ENCODE assay signal across 8 cellular contexts in genomic region chr17:2266045-2266864, GRCh38. TPM values are rescaled to one million over a fixed set of nuclear protein-coding genes. Genes with fewer than 3 reads are reported as not detected.
DNase-seq lines count a peak whose midpoint lies in the region; ATAC-seq and TF ChIP-seq lines count a peak whose summit lies in the region.

No MANE protein-coding gene starts in this region.

- peaks cover 4% of the 10 kb centered on the region in 2 donors for H3K36me3 ChIP-seq in esophagus (ENCODE audit: control insufficient read depth in 2 of 2, insufficient read depth in 2 of 2, low read length in 1 of 2)

- no peaks in the 10 kb centered on the region for H3K9me3 ChIP-seq in esophagus (ENCODE audit: control insufficient read depth in 2 of 2, insufficient read depth in 1 of 2, low read depth in 1 of 2, low read length in 1 of 2)

- peak; percentile 78 for DNase-seq in activated CD4-positive, alpha-beta T cell treated with anti-CD3 and anti-CD28 coated beads for 1 hour
- peak; percentile 80 to 92 for DNase-seq in stimulated activated CD8-positive, alpha-beta memory T cell treated with anti-CD3 and anti-CD28 coated beads, Interleukin-7, amount 100 ng/mL, for 4 hours (ENCODE audit: low read depth in 2 of 2)
- DNase-seq in NCI-H1436 (lab: John Stamatoyannopoulos, UW), result no peak
- DNase-seq in SW480 (ENCODE audit: low spot score), result no peak
- DNase-seq in NCI-H2029 (lab: John Stamatoyannopoulos, UW), result no peak

- peak; percentile 20 for TF ChIP-seq POLR2A in GM18526 (IDR thresholded peaks at IDR 0.05; ENCODE audit: extremely low read depth, insufficient read length)

- 67 to 74% methylated on average over 13 of the region's 13 CpGs for WGBS in esophagus, 2 donors

- H3K4me1 ChIP-seq in esophagus (ENCODE audit: control insufficient read depth in 2 of 2, insufficient read depth in 2 of 2, low read length in 1 of 2), result no peaks in the 10 kb centered on the region

- H3K4me3 ChIP-seq in esophagus (ENCODE audit: low read depth in 1 of 2, low read length in 2 of 2), result no peak overlapping the region

- no peaks in the 10 kb centered on the region for H3K27me3 ChIP-seq in esophagus (ENCODE audit: control insufficient read depth in 1 of 2, insufficient read depth in 2 of 2, low read length in 2 of 2)

- peak overlapping the region; percentile 19 to 65 for H3K27ac ChIP-seq in esophagus (ENCODE audit: low read depth in 2 of 2, low read length in 1 of 2)

- peak; percentile 57 for ATAC-seq in HG03039 (IDR thresholded peaks at IDR 0.05; ENCODE audit: unreplicated experiment)

RNA-seq across cellular contexts. Expression of gene SMG6, which starts 37.3 kb away (rescaled TPM):
- 10 to 100 TPM; 14.0 to 16.7 TPM for polyA plus RNA-seq in esophagus

RNA-seq across cellular contexts. Expression of gene SRR, which starts 37.5 kb away (rescaled TPM):
- 1 to 10 TPM; 2.1 to 4.5 TPM for polyA plus RNA-seq in esophagus

Comparison
In these comparisons a context has a peak if more than half of its experiments do, and no peak if none do; other contexts are left out.
1. DNase-seq: peak in activated CD4-positive, alpha-beta T cell treated with anti-CD3 and anti-CD28 coated beads for 1 hour (single experiment) and stimulated activated CD8-positive, alpha-beta memory T cell treated with anti-CD3 and anti-CD28 coated beads, Interleukin-7, amount 100 ng/mL, for 4 hours (2 of 2); none in NCI-H1436 (single experiment), SW480 (single experiment) and NCI-H2029 (single experiment).